ENCODE assay signal across 20 cellular contexts in genomic region chr6:29442670-29443184, GRCh38. TPM values are rescaled to one million over a fixed set of nuclear protein-coding genes. Genes with fewer than 3 reads are reported as not detected.
"Had no signal": no experiment of that assay in that cellular context is flagged by ENCODE, and none has a peak within 500 bp of the region (broad histone marks: within the 10 kb centered on the region; RNA-seq: fewer than 3 reads in every experiment).

No MANE protein-coding gene starts in this region.

- H3K4me3 ChIP-seq: ascending aorta, body of pancreas, SJSA1 had no signal

- FAIRE-seq: RCC 7860 had no signal

- H3K27me3 ChIP-seq: ascending aorta, body of pancreas, SJSA1 had no signal

- H3K36me3 ChIP-seq: ascending aorta, SJSA1 had no signal

- DNase-seq: activated CD4-positive, alpha-beta memory T cell treated with anti-CD3 and anti-CD28 coated beads, Interleukin-2, amount 10 ng/mL, durations not matched to agents 7 days and 5 days; activated CD4-positive, alpha-beta T cell treated with anti-CD3 and anti-CD28 coated beads, Interleukin-2, amount 10 ng/mL, durations not matched to agents 7 days and 5 days; activated CD4-positive, CD25-positive, alpha-beta regulatory T cell; activated naive CD4-positive, alpha-beta T cell; amniotic stem cell; body of pancreas; Karpas-422; NCI-H1105 treated with DMSO at 0.1 percent for 48 hours; NCI-H1436 treated with DMSO at 0.1 percent for 48 hours; NCI-H187; NCI-H2081; NCI-H510A treated with DMSO at 0.1 percent for 48 hours; NCI-H69; NK-92 treated with Interleukin-12 subunit alpha and Interleukin-12 subunit beta, amount 100 ng/mL, for 24 hours; PC-3; SHP77 had no signal

RNA-seq across cellular contexts. Expression of gene OR10C1, which starts 3.6 kb away (rescaled TPM):
- total RNA-seq: activated CD4-positive, alpha-beta memory T cell treated with anti-CD3 and anti-CD28 coated beads, Interleukin-2, amount 10 ng/mL, durations not matched to agents 7 days and 5 days; activated CD4-positive, alpha-beta T cell treated with anti-CD3 and anti-CD28 coated beads, Interleukin-2, amount 10 ng/mL, durations not matched to agents 7 days and 5 days; activated CD8-positive, alpha-beta memory T cell treated with anti-CD3 and anti-CD28 coated beads for 36 hours; ascending aorta; body of pancreas; PC-3; SJSA1 had no signal

RNA-seq across cellular contexts. Expression of gene OR11A1, which starts 14.1 kb away (rescaled TPM):
- total RNA-seq: activated CD4-positive, alpha-beta memory T cell treated with anti-CD3 and anti-CD28 coated beads, Interleukin-2, amount 10 ng/mL, durations not matched to agents 7 days and 5 days; activated CD4-positive, alpha-beta T cell treated with anti-CD3 and anti-CD28 coated beads, Interleukin-2, amount 10 ng/mL, durations not matched to agents 7 days and 5 days; activated CD8-positive, alpha-beta memory T cell treated with anti-CD3 and anti-CD28 coated beads for 36 hours; ascending aorta; body of pancreas; PC-3; SJSA1 had no signal

RNA-seq across cellular contexts. Expression of gene OR2H1, which starts 14.2 kb away (rescaled TPM):
- total RNA-seq: activated CD4-positive, alpha-beta memory T cell treated with anti-CD3 and anti-CD28 coated beads, Interleukin-2, amount 10 ng/mL, durations not matched to agents 7 days and 5 days; activated CD4-positive, alpha-beta T cell treated with anti-CD3 and anti-CD28 coated beads, Interleukin-2, amount 10 ng/mL, durations not matched to agents 7 days and 5 days; activated CD8-positive, alpha-beta memory T cell treated with anti-CD3 and anti-CD28 coated beads for 36 hours; ascending aorta; body of pancreas; PC-3; SJSA1 had no signal

RNA-seq across cellular contexts. Expression of gene OR12D1, which starts 28.0 kb away (rescaled TPM):
- total RNA-seq: activated CD4-positive, alpha-beta memory T cell treated with anti-CD3 and anti-CD28 coated beads, Interleukin-2, amount 10 ng/mL, durations not matched to agents 7 days and 5 days; activated CD4-positive, alpha-beta T cell treated with anti-CD3 and anti-CD28 coated beads, Interleukin-2, amount 10 ng/mL, durations not matched to agents 7 days and 5 days; activated CD8-positive, alpha-beta memory T cell treated with anti-CD3 and anti-CD28 coated beads for 36 hours; ascending aorta; body of pancreas; PC-3; SJSA1 had no signal

RNA-seq across cellular contexts. Expression of gene MAS1L, which starts 45.0 kb away (rescaled TPM):
- total RNA-seq: activated CD4-positive, alpha-beta memory T cell treated with anti-CD3 and anti-CD28 coated beads, Interleukin-2, amount 10 ng/mL, durations not matched to agents 7 days and 5 days; activated CD4-positive, alpha-beta T cell treated with anti-CD3 and anti-CD28 coated beads, Interleukin-2, amount 10 ng/mL, durations not matched to agents 7 days and 5 days; activated CD8-positive, alpha-beta memory T cell treated with anti-CD3 and anti-CD28 coated beads for 36 hours; ascending aorta; body of pancreas; PC-3; SJSA1 had no signal
